In genomic region chr18:28176674-28176932, GRCh38 we compare ENCODE assay signal across 9 cellular contexts. TPM values are rescaled to one million over a fixed set of nuclear protein-coding genes. Genes with fewer than 3 reads are reported as not detected.
DNase-seq lines count a peak whose midpoint lies in the region; ATAC-seq and TF ChIP-seq lines count a peak whose summit lies in the region.
"Had no signal": no experiment of that assay in that cellular context is flagged by ENCODE, and none has a peak within 500 bp of the region (broad histone marks: within the 10 kb centered on the region; RNA-seq: fewer than 3 reads in every experiment).

No MANE protein-coding gene starts in this region.

- 0 to 1% methylated on average over 6 to 15 of the region's 38 CpGs for WGBS in tibial nerve, 2 donors

- peaks cover 6% of the 10 kb centered on the region for H3K4me1 Mint-ChIP-seq in activated CD4-positive, alpha-beta T cell treated with anti-CD3 and anti-CD28 coated beads, Interleukin-2, amount 10 ng/mL, durations not matched to agents 24 days and 14 days
- H3K4me1 Mint-ChIP-seq in Caco-2 (ENCODE audit: low read depth, unreplicated experiment) = no peaks in the 10 kb centered on the region

- peaks cover 9% of the 10 kb centered on the region for H3K9me3 Mint-ChIP-seq in activated CD4-positive, alpha-beta T cell treated with anti-CD3 and anti-CD28 coated beads, Interleukin-2, amount 10 ng/mL, durations not matched to agents 24 days and 14 days
- H3K9me3 Mint-ChIP-seq in Caco-2 (ENCODE audit: unreplicated experiment) = peaks cover 9% of the 10 kb centered on the region

- H3K4me1 ChIP-seq in tibial nerve (peaks cover 0 to 38% (median 5%) of the 10 kb centered on the region in 4 donors), Caco-2 (no peaks in the 10 kb centered on the region)

- POLR2A ChIA-PET in Caco-2 (lab: Charles Lee) = no interaction called here

- H3K27ac ChIP-seq in layer of hippocampus (ENCODE audit: low read depth, low read length) (peak overlapping the region; percentile 77), tibial nerve (peak overlapping the region in 1 of 4 donors; percentile 71)

- no TSS peak for BruUV-seq in Caco-2 (replicated peaks; lab: Mats Ljungman, UMichigan)

- CTCF ChIA-PET in Caco-2 (lab: Charles Lee) = no interaction called here

- TF ChIP-seq POLR2A in tibial nerve (IDR thresholded peaks at IDR 0.05) = no peak

- TF ChIP-seq CTCF in astrocyte of the cerebellum (IDR thresholded peaks at IDR 0.05; ENCODE audit: low read depth, low read length, missing control alignments) = no peak
- TF ChIP-seq CTCF in tibial nerve (IDR thresholded peaks at IDR 0.05) = no peak
- TF ChIP-seq CTCF in Caco-2 (IDR thresholded peaks at IDR 0.05; ENCODE audit: insufficient read depth in 1 of 2, low read depth in 1 of 2, low read length in 1 of 2, severe bottlenecking in 1 of 2, unreplicated experiment in 1 of 2) = no peak

- ATAC-seq in GM19467 (IDR thresholded peaks at IDR 0.05; ENCODE audit: unreplicated experiment) = no peak

- peaks cover 3% of the 10 kb centered on the region for H3K36me3 Mint-ChIP-seq in activated CD4-positive, alpha-beta T cell treated with anti-CD3 and anti-CD28 coated beads, Interleukin-2, amount 10 ng/mL, durations not matched to agents 24 days and 14 days (ENCODE audit: low read depth)
- peaks cover 6% of the 10 kb centered on the region for H3K36me3 Mint-ChIP-seq in Caco-2 (ENCODE audit: insufficient read depth, unreplicated experiment)

- intact Hi-C loops in activated CD4-positive, alpha-beta T cell treated with anti-CD3 and anti-CD28 coated beads, Interleukin-2, amount 10 ng/mL, durations not matched to agents 24 days and 14 days (cut with micrococcal nuclease) = no loop called here
- intact Hi-C loops in Caco-2 (cut with micrococcal nuclease; ENCODE audit: unreplicated experiment) = no loop called here

- peak overlapping the region; percentile 81 for H3K4me3 ChIP-seq in astrocyte of the cerebellum (ENCODE audit: low read depth, low read length)
- peak overlapping the region; percentile 26 to 76 (median 46) for H3K4me3 ChIP-seq in tibial nerve
- H3K4me3 ChIP-seq in Caco-2 (ENCODE audit: low read depth, low read length) = no peak overlapping the region

- in situ Hi-C loops in astrocyte of the cerebellum (cut with HindIII; ENCODE audit: low sequenced_read_pairs) = no loop called here

- no peaks in the 10 kb centered on the region for H3K36me3 ChIP-seq in tibial nerve
- no peaks in the 10 kb centered on the region for H3K36me3 ChIP-seq in Caco-2 (ENCODE audit: control insufficient read depth, insufficient read depth, low read length)

- H3K27me3 ChIP-seq in layer of hippocampus (ENCODE audit: control insufficient read depth, insufficient read depth, low read length) (no peaks in the 10 kb centered on the region), tibial nerve (peaks cover 0 to 44% of the 10 kb centered on the region in 2 donors), Caco-2 (replicated peaks; ENCODE audit: control insufficient read depth, insufficient read depth, low read length) (no peaks in the 10 kb centered on the region)

- peaks cover 42% of the 10 kb centered on the region for H3K27me3 Mint-ChIP-seq in activated CD4-positive, alpha-beta T cell treated with anti-CD3 and anti-CD28 coated beads, Interleukin-2, amount 10 ng/mL, durations not matched to agents 24 days and 14 days
- no peaks in the 10 kb centered on the region for H3K27me3 Mint-ChIP-seq in Caco-2 (ENCODE audit: insufficient read depth, unreplicated experiment)

- peak overlapping the region; percentile 77 for H3K4me3 Mint-ChIP-seq in activated CD4-positive, alpha-beta T cell treated with anti-CD3 and anti-CD28 coated beads, Interleukin-2, amount 10 ng/mL, durations not matched to agents 24 days and 14 days
- H3K4me3 Mint-ChIP-seq in Caco-2 (ENCODE audit: unreplicated experiment) = no peak overlapping the region

- no peak overlapping the region for H3K27ac Mint-ChIP-seq in activated CD4-positive, alpha-beta T cell treated with anti-CD3 and anti-CD28 coated beads, Interleukin-2, amount 10 ng/mL, durations not matched to agents 24 days and 14 days
- no peak overlapping the region for H3K27ac Mint-ChIP-seq in Caco-2 (ENCODE audit: unreplicated experiment)
- H3K27ac Mint-ChIP-seq: CD4-positive, CD25-positive, alpha-beta regulatory T cell had no signal

- DNase-seq in activated CD4-positive, alpha-beta T cell treated with anti-CD3 and anti-CD28 coated beads, Interleukin-2, amount 10 ng/mL, durations not matched to agents 24 days and 14 days = no peak
- no peak for DNase-seq in activated CD4-positive, alpha-beta T cell treated with anti-CD3 and anti-CD28 coated beads for 1 hour
- DNase-seq in astrocyte of the cerebellum (ENCODE audit: low read depth) = no peak
- no peak for DNase-seq in tibial nerve (ENCODE audit: low spot score in 2 of 2)
- DNase-seq in activated CD4-positive, CD25-positive, alpha-beta regulatory T cell (lab: John Stamatoyannopoulos, UW) = no peak
- DNase-seq in Caco-2 = no peak

- no peak for TF ChIP-seq EP300 in tibial nerve (IDR thresholded peaks at IDR 0.05)

- H3K9me3 ChIP-seq in tibial nerve (no peaks in the 10 kb centered on the region), Caco-2 (no peaks in the 10 kb centered on the region)

RNA-seq across cellular contexts. Expression of gene CDH2, which starts 0.3 kb away (rescaled TPM):
- 0.07 TPM in 1 of 2 replicates, not detected in the other for total RNA-seq in activated CD4-positive, alpha-beta T cell treated with anti-CD3 and anti-CD28 coated beads, Interleukin-2, amount 10 ng/mL, durations not matched to agents 24 days and 14 days
- 1 to 10 TPM; 3.9 to 9.8 (median 7.5) TPM for total RNA-seq in tibial nerve
- total RNA-seq in Caco-2 (2022) = 0.81 and 1.4 TPM in 2 replicates
- total RNA-seq: CD4-positive, CD25-positive, alpha-beta regulatory T cell had no signal
